In genomic region chr18:2425426-2426317, GRCh38 we compare ENCODE assay signal across 23 cellular contexts.
A peak's percentile ranks its signal among the peaks of the same experiment; 100 is the strongest.
DNase-seq lines count a peak whose midpoint lies in the region; ATAC-seq and TF ChIP-seq lines count a peak whose summit lies in the region.
"Had no signal": no experiment of that assay in that cellular context is flagged by ENCODE, and none has a peak within 500 bp of the region (broad histone marks: within the 10 kb centered on the region; RNA-seq: fewer than 3 reads in every experiment).

No MANE protein-coding gene starts in this region.

- CTCF ChIA-PET in HEK293T (lab: Yijun Ruan, JAX), result interaction anchor here (0.5 kb wide), 1 partner anchor 116 kb away, joined by 4 read pairs; no protein-coding TSS in a partner anchor

- H3K36me3 ChIP-seq in brain microvascular endothelial cell (replicated peaks), result no peaks in the 10 kb centered on the region
- H3K36me3 ChIP-seq: prostate gland, thoracic aorta had no signal

- no peak for TF ChIP-seq CTCF in brain microvascular endothelial cell (IDR thresholded peaks at IDR 0.05; ENCODE audit: low read depth, low read length, missing control alignments)
- TF ChIP-seq CTCF in foreskin keratinocyte (conservative IDR thresholded peaks at IDR 0.05), result no peak

- H3K27me3 ChIP-seq in brain microvascular endothelial cell (replicated peaks), result no peaks in the 10 kb centered on the region
- H3K27me3 ChIP-seq in foreskin keratinocyte, result no peaks in the 10 kb centered on the region

- no peaks in the 10 kb centered on the region for H3K4me1 ChIP-seq in foreskin keratinocyte
- H3K4me1 ChIP-seq: prostate gland had no signal

- H3K27ac ChIP-seq in brain microvascular endothelial cell (no peak overlapping the region), foreskin keratinocyte (no peak overlapping the region)
- H3K27ac ChIP-seq: prostate gland, skin epidermis, thoracic aorta had no signal

- in situ Hi-C loops in brain microvascular endothelial cell (cut with HindIII; ENCODE audit: low pct_ligation_motif_present, low sequenced_read_pairs), result no loop called here

- DNase-seq in GM03348 (ENCODE audit: low spot score) (peak; percentile 21), NCI-H226 (peak; percentile 47), brain microvascular endothelial cell (peak; percentile 34), foreskin keratinocyte (peak in 1 of 2 donors; percentile 35), NCI-H446 treated with DMSO at 0.1 percent for 48 hours (lab: John Stamatoyannopoulos, UW) (no peak), HEK293T (ENCODE audit: extremely low spot score) (no peak)
- DNase-seq in stimulated activated naive CD4-positive, alpha-beta T cell (lab: John Stamatoyannopoulos, UW), result no peak
- no peak for DNase-seq in activated CD8-positive, alpha-beta memory T cell treated with anti-CD3 and anti-CD28 coated beads for 24 hours
- DNase-seq: activated CD4-positive, alpha-beta T cell treated with anti-CD3 and anti-CD28 coated beads for 1 hour; activated naive CD4-positive, alpha-beta T cell; activated T-cell treated with anti-CD3 and anti-CD28 coated beads, Interleukin-2, amount 50 U/mL, for 4 hours; CD4-positive, CD25-positive, alpha-beta regulatory T cell; DMS53; kidney glomerular epithelial cell; MV-4-11; NCI-H1694; NCI-H774; SHP77 treated with DMSO at 0.1 percent for 48 hours had no signal

- peak; percentile 11 for ATAC-seq in foreskin keratinocyte
- ATAC-seq: activated T-cell treated with anti-CD3 and anti-CD28 coated beads, Interleukin-2, amount 50 U/mL, for 4 hours; GM23338; stimulated activated memory B cell treated with anti-CD40 and anti-IgM and Interleukin-4, amounts not matched to agents 10 μg/mL and 1 μg/mL and 100 μg/mL, for 72 hours had no signal

- POLR2A ChIA-PET in HEK293T (lab: Yijun Ruan, JAX), result no interaction called here

- no peak overlapping the region for H3K4me3 ChIP-seq in brain microvascular endothelial cell (ENCODE audit: low read depth, low read length)
- H3K4me3 ChIP-seq: GM23338, prostate gland, skin epidermis, thoracic aorta had no signal

TF ChIP-seq in HEK293T, 16 proteins besides CTCF, POLR2A, EP300 and RAD21:
- no peak for TF ChIP-seq LEF1 (IDR thresholded peaks at IDR 0.05; ENCODE audit: borderline replicate concordance)
- TF ChIP-seq FOXK2 (IDR thresholded peaks at IDR 0.05), result no peak
- TF ChIP-seq SUZ12 (IDR thresholded peaks at IDR 0.05), result no peak
- no peak for TF ChIP-seq CTBP1 (IDR thresholded peaks at IDR 0.05; ENCODE audit: borderline replicate concordance)
- TF ChIP-seq BHLHE40 (IDR thresholded peaks at IDR 0.05; ENCODE audit: borderline replicate concordance), result no peak
- TF ChIP-seq ZNF384 (IDR thresholded peaks at IDR 0.05), result no peak
- no peak for TF ChIP-seq FOXA1 (IDR thresholded peaks at IDR 0.05)
- TF ChIP-seq PKNOX1 (IDR thresholded peaks at IDR 0.05), result no peak
- TF ChIP-seq ARNT (IDR thresholded peaks at IDR 0.05), result no peak
- TF ChIP-seq FOXM1 (IDR thresholded peaks at IDR 0.05; ENCODE audit: borderline replicate concordance), result no peak
- no peak for TF ChIP-seq L3MBTL2 (conservative IDR thresholded peaks at IDR 0.05)
- no peak for TF ChIP-seq NFRKB (IDR thresholded peaks at IDR 0.05)
- no peak for TF ChIP-seq HDGF (IDR thresholded peaks at IDR 0.05; ENCODE audit: borderline replicate concordance)
- TF ChIP-seq ELF4 (IDR thresholded peaks at IDR 0.05), result no peak
- no peak for TF ChIP-seq SP1 (IDR thresholded peaks at IDR 0.05)

Comparison
In these comparisons a context has a peak if more than half of its experiments do, and no peak if none do; other contexts are left out.
1. DNase-seq: peak in GM03348 (single experiment), NCI-H226 (single experiment) and brain microvascular endothelial cell (single experiment); none in NCI-H446 treated with DMSO at 0.1 percent for 48 hours (single experiment), stimulated activated naive CD4-positive, alpha-beta T cell (0 of 6), HEK293T (single experiment) and activated CD8-positive, alpha-beta memory T cell treated with anti-CD3 and anti-CD28 coated beads for 24 hours (single experiment).